In genomic region chr6:30781697-30782424, GRCh38 we compare ENCODE assay signal across 1 cellular context.
TF ChIP-seq lines count a peak whose summit lies in the region.

No MANE protein-coding gene starts in this region.

TF ChIP-seq in HepG2, 621 proteins besides CTCF, POLR2A, EP300 and RAD21 (continued from another document and continues in another):
- TF ChIP-seq, protein P1, sequence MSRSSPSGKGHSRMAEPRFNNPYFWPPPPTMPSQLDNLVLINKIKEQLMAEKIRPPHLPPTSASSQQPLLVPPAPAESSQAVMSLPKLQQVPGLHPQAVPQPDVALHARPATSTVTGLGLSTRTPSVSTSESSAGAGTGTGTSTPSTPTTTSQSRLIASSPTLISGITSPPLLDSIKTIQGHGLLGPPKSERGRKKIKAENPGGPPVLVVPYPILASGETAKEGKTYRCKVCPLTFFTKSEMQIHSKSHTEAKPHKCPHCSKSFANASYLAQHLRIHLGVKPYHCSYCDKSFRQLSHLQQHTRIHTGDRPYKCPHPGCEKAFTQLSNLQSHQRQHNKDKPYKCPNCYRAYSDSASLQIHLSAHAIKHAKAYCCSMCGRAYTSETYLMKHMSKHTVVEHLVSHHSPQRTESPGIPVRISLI (CRISPR knock-in tag; IDR thresholded peaks at IDR 0.05; ENCODE audit: borderline replicate concordance), result peak; percentile 19; the same call in 1 of the 2 replicates
- no peak; the same call in 1 of the 2 replicates for TF ChIP-seq KDM6A (CRISPR knock-in tag; IDR thresholded peaks at IDR 0.05; ENCODE audit: low read depth)
- TF ChIP-seq, protein P2, sequence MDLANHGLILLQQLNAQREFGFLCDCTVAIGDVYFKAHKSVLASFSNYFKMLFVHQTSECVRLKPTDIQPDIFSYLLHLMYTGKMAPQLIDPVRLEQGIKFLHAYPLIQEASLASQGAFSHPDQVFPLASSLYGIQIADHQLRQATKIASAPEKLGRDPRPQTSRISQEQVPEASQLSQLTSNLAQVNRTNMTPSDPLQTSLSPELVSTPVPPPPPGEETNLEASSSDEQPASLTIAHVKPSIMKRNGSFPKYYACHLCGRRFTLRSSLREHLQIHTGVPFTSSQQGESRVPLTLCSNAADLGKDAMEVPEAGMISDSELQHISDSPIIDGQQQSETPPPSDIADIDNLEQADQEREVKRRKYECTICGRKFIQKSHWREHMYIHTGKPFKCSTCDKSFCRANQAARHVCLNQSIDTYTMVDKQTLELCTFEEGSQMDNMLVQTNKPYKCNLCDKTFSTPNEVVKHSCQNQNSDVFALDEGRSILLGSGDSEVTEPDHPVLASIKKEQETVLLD (CRISPR knock-in tag; IDR thresholded peaks at IDR 0.05; ENCODE audit: low read depth), result 0 out of 2 replicates have a peak, but pooled peaks have one; percentile 36
- TF ChIP-seq NFYB (CRISPR knock-in tag; IDR thresholded peaks at IDR 0.05), result peak; percentile 26; the same call in 1 of the 2 replicates
- TF ChIP-seq ZNF34 (CRISPR knock-in tag; IDR thresholded peaks at IDR 0.05; ENCODE audit: borderline replicate concordance), result 0 out of 2 replicates have a peak, but pooled peaks have one; percentile 60
- TF ChIP-seq HNF4A (CRISPR knock-in tag; IDR thresholded peaks at IDR 0.05), result peak; percentile 77
- TF ChIP-seq HHEX (CRISPR knock-in tag; IDR thresholded peaks at IDR 0.05), result peak; percentile 65
- TF ChIP-seq, protein P3, sequence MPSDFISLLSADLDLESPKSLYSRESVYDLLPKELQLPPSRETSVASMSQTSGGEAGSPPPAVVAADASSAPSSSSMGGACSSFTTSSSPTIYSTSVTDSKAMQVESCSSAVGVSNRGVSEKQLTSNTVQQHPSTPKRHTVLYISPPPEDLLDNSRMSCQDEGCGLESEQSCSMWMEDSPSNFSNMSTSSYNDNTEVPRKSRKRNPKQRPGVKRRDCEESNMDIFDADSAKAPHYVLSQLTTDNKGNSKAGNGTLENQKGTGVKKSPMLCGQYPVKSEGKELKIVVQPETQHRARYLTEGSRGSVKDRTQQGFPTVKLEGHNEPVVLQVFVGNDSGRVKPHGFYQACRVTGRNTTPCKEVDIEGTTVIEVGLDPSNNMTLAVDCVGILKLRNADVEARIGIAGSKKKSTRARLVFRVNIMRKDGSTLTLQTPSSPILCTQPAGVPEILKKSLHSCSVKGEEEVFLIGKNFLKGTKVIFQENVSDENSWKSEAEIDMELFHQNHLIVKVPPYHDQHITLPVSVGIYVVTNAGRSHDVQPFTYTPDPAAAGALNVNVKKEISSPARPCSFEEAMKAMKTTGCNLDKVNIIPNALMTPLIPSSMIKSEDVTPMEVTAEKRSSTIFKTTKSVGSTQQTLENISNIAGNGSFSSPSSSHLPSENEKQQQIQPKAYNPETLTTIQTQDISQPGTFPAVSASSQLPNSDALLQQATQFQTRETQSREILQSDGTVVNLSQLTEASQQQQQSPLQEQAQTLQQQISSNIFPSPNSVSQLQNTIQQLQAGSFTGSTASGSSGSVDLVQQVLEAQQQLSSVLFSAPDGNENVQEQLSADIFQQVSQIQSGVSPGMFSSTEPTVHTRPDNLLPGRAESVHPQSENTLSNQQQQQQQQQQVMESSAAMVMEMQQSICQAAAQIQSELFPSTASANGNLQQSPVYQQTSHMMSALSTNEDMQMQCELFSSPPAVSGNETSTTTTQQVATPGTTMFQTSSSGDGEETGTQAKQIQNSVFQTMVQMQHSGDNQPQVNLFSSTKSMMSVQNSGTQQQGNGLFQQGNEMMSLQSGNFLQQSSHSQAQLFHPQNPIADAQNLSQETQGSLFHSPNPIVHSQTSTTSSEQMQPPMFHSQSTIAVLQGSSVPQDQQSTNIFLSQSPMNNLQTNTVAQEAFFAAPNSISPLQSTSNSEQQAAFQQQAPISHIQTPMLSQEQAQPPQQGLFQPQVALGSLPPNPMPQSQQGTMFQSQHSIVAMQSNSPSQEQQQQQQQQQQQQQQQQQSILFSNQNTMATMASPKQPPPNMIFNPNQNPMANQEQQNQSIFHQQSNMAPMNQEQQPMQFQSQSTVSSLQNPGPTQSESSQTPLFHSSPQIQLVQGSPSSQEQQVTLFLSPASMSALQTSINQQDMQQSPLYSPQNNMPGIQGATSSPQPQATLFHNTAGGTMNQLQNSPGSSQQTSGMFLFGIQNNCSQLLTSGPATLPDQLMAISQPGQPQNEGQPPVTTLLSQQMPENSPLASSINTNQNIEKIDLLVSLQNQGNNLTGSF (CRISPR knock-in tag; IDR thresholded peaks at IDR 0.05), result peak; percentile 88
- TF ChIP-seq, protein P4, sequence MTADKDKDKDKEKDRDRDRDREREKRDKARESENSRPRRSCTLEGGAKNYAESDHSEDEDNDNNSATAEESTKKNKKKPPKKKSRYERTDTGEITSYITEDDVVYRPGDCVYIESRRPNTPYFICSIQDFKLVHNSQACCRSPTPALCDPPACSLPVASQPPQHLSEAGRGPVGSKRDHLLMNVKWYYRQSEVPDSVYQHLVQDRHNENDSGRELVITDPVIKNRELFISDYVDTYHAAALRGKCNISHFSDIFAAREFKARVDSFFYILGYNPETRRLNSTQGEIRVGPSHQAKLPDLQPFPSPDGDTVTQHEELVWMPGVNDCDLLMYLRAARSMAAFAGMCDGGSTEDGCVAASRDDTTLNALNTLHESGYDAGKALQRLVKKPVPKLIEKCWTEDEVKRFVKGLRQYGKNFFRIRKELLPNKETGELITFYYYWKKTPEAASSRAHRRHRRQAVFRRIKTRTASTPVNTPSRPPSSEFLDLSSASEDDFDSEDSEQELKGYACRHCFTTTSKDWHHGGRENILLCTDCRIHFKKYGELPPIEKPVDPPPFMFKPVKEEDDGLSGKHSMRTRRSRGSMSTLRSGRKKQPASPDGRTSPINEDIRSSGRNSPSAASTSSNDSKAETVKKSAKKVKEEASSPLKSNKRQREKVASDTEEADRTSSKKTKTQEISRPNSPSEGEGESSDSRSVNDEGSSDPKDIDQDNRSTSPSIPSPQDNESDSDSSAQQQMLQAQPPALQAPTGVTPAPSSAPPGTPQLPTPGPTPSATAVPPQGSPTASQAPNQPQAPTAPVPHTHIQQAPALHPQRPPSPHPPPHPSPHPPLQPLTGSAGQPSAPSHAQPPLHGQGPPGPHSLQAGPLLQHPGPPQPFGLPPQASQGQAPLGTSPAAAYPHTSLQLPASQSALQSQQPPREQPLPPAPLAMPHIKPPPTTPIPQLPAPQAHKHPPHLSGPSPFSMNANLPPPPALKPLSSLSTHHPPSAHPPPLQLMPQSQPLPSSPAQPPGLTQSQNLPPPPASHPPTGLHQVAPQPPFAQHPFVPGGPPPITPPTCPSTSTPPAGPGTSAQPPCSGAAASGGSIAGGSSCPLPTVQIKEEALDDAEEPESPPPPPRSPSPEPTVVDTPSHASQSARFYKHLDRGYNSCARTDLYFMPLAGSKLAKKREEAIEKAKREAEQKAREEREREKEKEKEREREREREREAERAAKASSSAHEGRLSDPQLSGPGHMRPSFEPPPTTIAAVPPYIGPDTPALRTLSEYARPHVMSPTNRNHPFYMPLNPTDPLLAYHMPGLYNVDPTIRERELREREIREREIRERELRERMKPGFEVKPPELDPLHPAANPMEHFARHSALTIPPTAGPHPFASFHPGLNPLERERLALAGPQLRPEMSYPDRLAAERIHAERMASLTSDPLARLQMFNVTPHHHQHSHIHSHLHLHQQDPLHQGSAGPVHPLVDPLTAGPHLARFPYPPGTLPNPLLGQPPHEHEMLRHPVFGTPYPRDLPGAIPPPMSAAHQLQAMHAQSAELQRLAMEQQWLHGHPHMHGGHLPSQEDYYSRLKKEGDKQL (CRISPR knock-in tag; IDR thresholded peaks at IDR 0.05; ENCODE audit: low read depth), result peak; percentile 81
- TF ChIP-seq, protein P5, sequence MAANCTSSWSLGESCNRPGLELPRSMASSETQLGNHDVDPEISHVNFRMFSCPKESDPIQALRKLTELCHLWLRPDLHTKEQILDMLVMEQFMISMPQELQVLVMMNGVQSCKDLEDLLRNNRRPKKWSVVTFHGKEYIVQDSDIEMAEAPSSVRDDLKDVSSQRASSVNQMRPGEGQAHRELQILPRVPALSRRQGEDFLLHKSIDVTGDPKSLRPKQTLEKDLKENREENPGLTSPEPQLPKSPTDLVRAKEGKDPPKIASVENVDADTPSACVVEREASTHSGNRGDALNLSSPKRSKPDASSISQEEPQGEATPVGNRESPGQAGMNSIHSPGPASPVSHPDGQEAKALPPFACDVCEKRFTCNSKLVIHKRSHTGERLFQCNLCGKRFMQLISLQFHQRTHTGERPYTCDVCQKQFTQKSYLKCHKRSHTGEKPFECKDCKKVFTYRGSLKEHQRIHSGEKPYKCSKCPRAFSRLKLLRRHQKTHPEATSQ (CRISPR knock-in tag; IDR thresholded peaks at IDR 0.05; ENCODE audit: borderline replicate concordance), result no peak; the same call in 1 of the 2 replicates
- peak; percentile 90 for TF ChIP-seq MEF2D (CRISPR knock-in tag; IDR thresholded peaks at IDR 0.05)
- no peak for TF ChIP-seq ZNF768 (CRISPR knock-in tag; IDR thresholded peaks at IDR 0.05)
- peak; percentile 78; the same call in 1 of the 2 replicates for TF ChIP-seq REPIN1 (CRISPR knock-in tag; IDR thresholded peaks at IDR 0.05; ENCODE audit: borderline replicate concordance, low read depth)
- TF ChIP-seq, protein P6, sequence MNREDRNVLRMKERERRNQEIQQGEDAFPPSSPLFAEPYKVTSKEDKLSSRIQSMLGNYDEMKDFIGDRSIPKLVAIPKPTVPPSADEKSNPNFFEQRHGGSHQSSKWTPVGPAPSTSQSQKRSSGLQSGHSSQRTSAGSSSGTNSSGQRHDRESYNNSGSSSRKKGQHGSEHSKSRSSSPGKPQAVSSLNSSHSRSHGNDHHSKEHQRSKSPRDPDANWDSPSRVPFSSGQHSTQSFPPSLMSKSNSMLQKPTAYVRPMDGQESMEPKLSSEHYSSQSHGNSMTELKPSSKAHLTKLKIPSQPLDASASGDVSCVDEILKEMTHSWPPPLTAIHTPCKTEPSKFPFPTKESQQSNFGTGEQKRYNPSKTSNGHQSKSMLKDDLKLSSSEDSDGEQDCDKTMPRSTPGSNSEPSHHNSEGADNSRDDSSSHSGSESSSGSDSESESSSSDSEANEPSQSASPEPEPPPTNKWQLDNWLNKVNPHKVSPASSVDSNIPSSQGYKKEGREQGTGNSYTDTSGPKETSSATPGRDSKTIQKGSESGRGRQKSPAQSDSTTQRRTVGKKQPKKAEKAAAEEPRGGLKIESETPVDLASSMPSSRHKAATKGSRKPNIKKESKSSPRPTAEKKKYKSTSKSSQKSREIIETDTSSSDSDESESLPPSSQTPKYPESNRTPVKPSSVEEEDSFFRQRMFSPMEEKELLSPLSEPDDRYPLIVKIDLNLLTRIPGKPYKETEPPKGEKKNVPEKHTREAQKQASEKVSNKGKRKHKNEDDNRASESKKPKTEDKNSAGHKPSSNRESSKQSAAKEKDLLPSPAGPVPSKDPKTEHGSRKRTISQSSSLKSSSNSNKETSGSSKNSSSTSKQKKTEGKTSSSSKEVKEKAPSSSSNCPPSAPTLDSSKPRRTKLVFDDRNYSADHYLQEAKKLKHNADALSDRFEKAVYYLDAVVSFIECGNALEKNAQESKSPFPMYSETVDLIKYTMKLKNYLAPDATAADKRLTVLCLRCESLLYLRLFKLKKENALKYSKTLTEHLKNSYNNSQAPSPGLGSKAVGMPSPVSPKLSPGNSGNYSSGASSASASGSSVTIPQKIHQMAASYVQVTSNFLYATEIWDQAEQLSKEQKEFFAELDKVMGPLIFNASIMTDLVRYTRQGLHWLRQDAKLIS (CRISPR knock-in tag; IDR thresholded peaks at IDR 0.05), result 0 out of 2 replicates have a peak, but pooled peaks have one; percentile 72
- TF ChIP-seq ZFP41 (CRISPR knock-in tag; IDR thresholded peaks at IDR 0.05; ENCODE audit: borderline replicate concordance), result no peak
- no peak for TF ChIP-seq ZNF761 (CRISPR knock-in tag; conservative IDR thresholded peaks at IDR 0.05)
- no peak; the same call in 1 of the 2 replicates for TF ChIP-seq ZBTB7A (CRISPR knock-in tag; IDR thresholded peaks at IDR 0.05)
- no peak for TF ChIP-seq ZNF572 (CRISPR knock-in tag; IDR thresholded peaks at IDR 0.05)
- peak; percentile 93 for TF ChIP-seq ZNF205 (CRISPR knock-in tag; IDR thresholded peaks at IDR 0.05)
- no peak; the same call in 1 of the 2 replicates for TF ChIP-seq ZFP82 (CRISPR knock-in tag; IDR thresholded peaks at IDR 0.05; ENCODE audit: borderline replicate concordance)
- TF ChIP-seq ZNF232 (CRISPR knock-in tag; IDR thresholded peaks at IDR 0.05; ENCODE audit: borderline replicate concordance), result no peak; the same call in 1 of the 2 replicates
- peak; percentile 81; the same call in 1 of the 2 replicates for TF ChIP-seq ZNF253 (CRISPR knock-in tag; IDR thresholded peaks at IDR 0.05; ENCODE audit: borderline replicate concordance)
- no peak for TF ChIP-seq SP1 (IDR thresholded peaks at IDR 0.05)
- peak; percentile 37; the same call in 1 of the 2 replicates for TF ChIP-seq SP1 (CRISPR knock-in tag; IDR thresholded peaks at IDR 0.05)
- TF ChIP-seq, protein P7, sequence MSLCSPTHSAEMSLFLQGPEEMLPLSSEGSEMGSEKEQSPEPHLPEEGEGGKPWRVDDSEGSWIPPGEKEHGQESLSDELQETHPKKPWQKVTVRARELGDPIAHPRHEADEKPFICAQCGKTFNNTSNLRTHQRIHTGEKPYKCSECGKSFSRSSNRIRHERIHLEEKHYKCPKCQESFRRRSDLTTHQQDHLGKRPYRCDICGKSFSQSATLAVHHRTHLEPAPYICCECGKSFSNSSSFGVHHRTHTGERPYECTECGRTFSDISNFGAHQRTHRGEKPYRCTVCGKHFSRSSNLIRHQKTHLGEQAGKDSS (CRISPR knock-in tag; IDR thresholded peaks at IDR 0.05; ENCODE audit: borderline replicate concordance, low read depth), result peak; percentile 99
- TF ChIP-seq PLRG1 (conservative IDR thresholded peaks at IDR 0.05), result no peak
- TF ChIP-seq NFE2 (CRISPR knock-in tag; IDR thresholded peaks at IDR 0.05), result no peak
- peak; percentile 100 for TF ChIP-seq MED1 (CRISPR knock-in tag; IDR thresholded peaks at IDR 0.05)
- TF ChIP-seq USF2 (IDR thresholded peaks at IDR 0.05; ENCODE audit: low read depth, low read length), result peak; percentile 91
- peak; percentile 90; the same call in 1 of the 2 replicates for TF ChIP-seq USF2 (CRISPR knock-in tag; IDR thresholded peaks at IDR 0.05; ENCODE audit: borderline replicate concordance)
- no peak for TF ChIP-seq NFE2L2 (IDR thresholded peaks at IDR 0.05; ENCODE audit: low read length)
- TF ChIP-seq PAX8 (CRISPR knock-in tag; IDR thresholded peaks at IDR 0.05; ENCODE audit: borderline replicate concordance), result no peak
- TF ChIP-seq SP4 (CRISPR knock-in tag; IDR thresholded peaks at IDR 0.05), result peak; percentile 22; the same call in 1 of the 2 replicates
- no peak for TF ChIP-seq TERF1 (CRISPR knock-in tag; IDR thresholded peaks at IDR 0.05)
